ENCODE assay signal across 31 cellular contexts in genomic region chr12:9389796-9390195, GRCh38.
"Had no signal": no experiment of that assay in that cellular context is flagged by ENCODE, and none has a peak within 500 bp of the region (broad histone marks: within the 10 kb centered on the region; RNA-seq: fewer than 3 reads in every experiment).

No MANE protein-coding gene starts in this region.

- H3K27me3 ChIP-seq: adrenal gland, brain microvascular endothelial cell had no signal

- H3K27ac ChIP-seq: adrenal gland, brain microvascular endothelial cell, VCaP had no signal

- H3K4me3 Mint-ChIP-seq: activated CD4-positive, alpha-beta memory T cell treated with anti-CD3 and anti-CD28 coated beads, Interleukin-2, amount 10 ng/mL, durations not matched to agents 7 days and 5 days; activated CD4-positive, alpha-beta T cell treated with anti-CD3 and anti-CD28 coated beads, Interleukin-2, amount 10 ng/mL, durations not matched to agents 7 days and 5 days; activated naive CD4-positive, alpha-beta T cell treated with anti-CD3 and anti-CD28 coated beads for 36 hours; activated naive CD4-positive, alpha-beta T cell treated with anti-CD3 and anti-CD28 coated beads, Interleukin-2, amount 50 U/mL, for 24 hours; activated naive CD8-positive, alpha-beta T cell treated with anti-CD3 and anti-CD28 coated beads for 36 hours; activated naive CD8-positive, alpha-beta T cell treated with anti-CD3 and anti-CD28 coated beads, Interleukin-2, amount 50 U/mL, for 24 hours; activated T-cell treated with anti-CD3 and anti-CD28 coated beads, Interleukin-2, amount 50 U/mL, for 4 hours; activated T-helper 1 cell treated with anti-CD3 and anti-CD28 coated beads, Interleukin-12 subunit alpha, Interleukin-12 subunit beta, Interleukin-2, Interleukin-4 antibody, amounts not matched to agents 30 ng/mL and 10 ng/mL and 1 ng/mL, durations not matched to agents 14 hours and 24 hours and 36 hours; central memory CD8-positive, alpha-beta T cell; WTC11 had no signal

- H3K4me1 ChIP-seq: adrenal gland had no signal

- DNase-seq: activated CD4-positive, alpha-beta memory T cell treated with anti-CD3 and anti-CD28 coated beads, Interleukin-2, amount 10 ng/mL, durations not matched to agents 7 days and 5 days; activated CD4-positive, alpha-beta T cell treated with anti-CD3 and anti-CD28 coated beads for 1 hour; activated CD4-positive, alpha-beta T cell treated with anti-CD3 and anti-CD28 coated beads for 4 hours; activated CD4-positive, alpha-beta T cell treated with anti-CD3 and anti-CD28 coated beads, Interleukin-2, amount 10 ng/mL, durations not matched to agents 7 days and 5 days; activated CD4-positive, alpha-beta T cell treated with anti-CD3 and anti-CD28 coated beads, Interleukin-2, amount 50 U/mL, for 4 hours; activated effector memory CD4-positive, alpha-beta T cell treated with anti-CD3 and anti-CD28 coated beads, Interleukin-2, amount 50 U/mL, for 16 hours; activated naive CD4-positive, alpha-beta T cell treated with anti-CD3 and anti-CD28 coated beads for 36 hours; activated naive CD8-positive, alpha-beta T cell treated with anti-CD3 and anti-CD28 coated beads for 36 hours; activated naive CD8-positive, alpha-beta T cell treated with anti-CD3 and anti-CD28 coated beads, Interleukin-2, amount 50 U/mL, for 24 hours; activated T-cell treated with anti-CD3 and anti-CD28 coated beads, Interleukin-2, amount 50 U/mL, for 4 hours; adrenal gland; amygdala; aorta; brain microvascular endothelial cell; cortex of kidney; dermis blood vessel endothelial cell; effector CD4-positive, alpha-beta T cell; foreskin fibroblast; head of caudate nucleus; T-helper 2 cell had no signal

- ATAC-seq: activated naive CD8-positive, alpha-beta T cell treated with anti-CD3 and anti-CD28 coated beads, Interleukin-2, amount 50 U/mL, for 24 hours; activated T-cell treated with anti-CD3 and anti-CD28 coated beads, Interleukin-2, amount 50 U/mL, for 4 hours; esophagus mucosa; WTC11 had no signal

- H3K27me3 Mint-ChIP-seq: activated CD4-positive, alpha-beta T cell treated with anti-CD3 and anti-CD28 coated beads, Interleukin-2, amount 10 ng/mL, durations not matched to agents 7 days and 5 days; activated naive CD4-positive, alpha-beta T cell treated with anti-CD3 and anti-CD28 coated beads, Interleukin-2, amount 50 U/mL, for 24 hours; activated naive CD8-positive, alpha-beta T cell treated with anti-CD3 and anti-CD28 coated beads for 36 hours; activated naive CD8-positive, alpha-beta T cell treated with anti-CD3 and anti-CD28 coated beads, Interleukin-2, amount 50 U/mL, for 24 hours; central memory CD8-positive, alpha-beta T cell had no signal

- H3K9me3 ChIP-seq: adrenal gland had no signal

- FAIRE-seq: bronchial epithelial cell, colon, frontal cortex, TTC549 had no signal

- H3K9me3 Mint-ChIP-seq: activated CD4-positive, alpha-beta memory T cell treated with anti-CD3 and anti-CD28 coated beads, Interleukin-2, amount 10 ng/mL, durations not matched to agents 7 days and 5 days; activated CD4-positive, alpha-beta T cell treated with anti-CD3 and anti-CD28 coated beads, Interleukin-2, amount 10 ng/mL, durations not matched to agents 7 days and 5 days; activated naive CD4-positive, alpha-beta T cell treated with anti-CD3 and anti-CD28 coated beads for 36 hours; activated naive CD4-positive, alpha-beta T cell treated with anti-CD3 and anti-CD28 coated beads, Interleukin-2, amount 50 U/mL, for 24 hours; activated naive CD8-positive, alpha-beta T cell treated with anti-CD3 and anti-CD28 coated beads for 36 hours; activated naive CD8-positive, alpha-beta T cell treated with anti-CD3 and anti-CD28 coated beads, Interleukin-2, amount 50 U/mL, for 24 hours; activated T-cell treated with anti-CD3 and anti-CD28 coated beads, Interleukin-2, amount 50 U/mL, for 4 hours; activated T-helper 2 cell treated with anti-CD3 and anti-CD28 coated beads, Interferon-gamma antibody, Interleukin-2, Interleukin-4, amounts not matched to agents 10 μg/mL and 5 μg/mL and 100 μg/mL, durations not matched to agents 14 hours and 24 hours and 36 hours; central memory CD8-positive, alpha-beta T cell had no signal

- H3K4me3 ChIP-seq: adrenal gland had no signal

- H3K36me3 Mint-ChIP-seq: activated naive CD8-positive, alpha-beta T cell treated with anti-CD3 and anti-CD28 coated beads for 36 hours; WTC11 had no signal

- H3K27ac Mint-ChIP-seq: activated CD4-positive, alpha-beta memory T cell treated with anti-CD3 and anti-CD28 coated beads, Interleukin-2, amount 10 ng/mL, durations not matched to agents 7 days and 5 days; activated CD4-positive, alpha-beta T cell treated with anti-CD3 and anti-CD28 coated beads, Interleukin-2, amount 10 ng/mL, durations not matched to agents 7 days and 5 days; activated naive CD4-positive, alpha-beta T cell treated with anti-CD3 and anti-CD28 coated beads for 36 hours; activated naive CD8-positive, alpha-beta T cell treated with anti-CD3 and anti-CD28 coated beads for 36 hours; activated naive CD8-positive, alpha-beta T cell treated with anti-CD3 and anti-CD28 coated beads, Interleukin-2, amount 50 U/mL, for 24 hours; activated T-helper 1 cell treated with anti-CD3 and anti-CD28 coated beads, Interleukin-12 subunit alpha, Interleukin-12 subunit beta, Interleukin-2, Interleukin-4 antibody, amounts not matched to agents 30 ng/mL and 10 ng/mL and 1 ng/mL, durations not matched to agents 14 hours and 24 hours and 36 hours; activated T-helper 2 cell treated with anti-CD3 and anti-CD28 coated beads, Interferon-gamma antibody, Interleukin-2, Interleukin-4, amounts not matched to agents 10 μg/mL and 5 μg/mL and 100 μg/mL, durations not matched to agents 14 hours and 24 hours and 36 hours; WTC11 had no signal

- H3K36me3 ChIP-seq: adrenal gland, brain microvascular endothelial cell had no signal
